ENCODE assay signal across 14 cellular contexts in the genomic region with DNA sequence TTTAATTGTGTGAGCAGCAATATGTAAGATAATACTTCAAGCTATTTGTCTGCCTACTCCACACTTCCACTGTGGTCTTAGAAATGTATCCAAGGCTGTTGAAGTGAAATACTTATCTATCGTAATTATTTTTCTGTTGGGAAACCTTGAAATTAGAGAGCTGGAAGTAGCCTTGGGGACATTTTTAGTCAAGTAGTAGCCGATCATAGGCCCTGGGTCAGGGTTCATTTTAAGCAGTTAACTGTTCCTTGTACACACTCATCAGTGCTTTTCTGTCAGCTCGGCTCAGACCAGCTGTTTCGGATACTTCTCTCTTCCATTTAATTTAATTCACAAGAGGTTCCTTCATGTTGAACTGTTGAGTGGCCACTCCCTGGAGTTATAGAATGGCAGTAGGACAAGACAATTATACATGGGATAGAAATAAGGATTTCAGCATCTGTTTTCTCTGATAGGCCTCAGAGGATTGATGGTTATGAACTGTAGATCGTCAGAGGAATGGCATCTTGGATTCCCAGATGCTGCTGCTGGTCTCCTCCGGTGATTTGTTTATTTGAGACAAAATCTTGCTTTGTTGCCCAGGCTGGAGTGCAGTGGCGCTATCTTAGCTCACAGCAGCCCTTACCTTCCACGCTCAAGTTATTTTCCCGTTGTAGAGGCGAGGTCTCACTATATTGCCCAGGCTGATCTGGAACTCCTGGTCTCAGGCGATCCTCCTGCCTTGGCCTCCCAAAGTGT. TPM values are rescaled to one million over a fixed set of nuclear protein-coding genes. Genes with fewer than 3 reads are reported as not detected.
DNase-seq lines count a peak whose midpoint lies in the region; ATAC-seq and TF ChIP-seq lines count a peak whose summit lies in the region.
"Had no signal": no experiment of that assay in that cellular context is flagged by ENCODE, and none has a peak within 500 bp of the region (broad histone marks: within the 10 kb centered on the region; RNA-seq: fewer than 3 reads in every experiment).

No MANE protein-coding gene starts in this region.

- H3K4me1 Mint-ChIP-seq in activated T-helper 2 cell treated with anti-CD3 and anti-CD28 coated beads, Interferon-gamma antibody, Interleukin-2, Interleukin-4, amounts not matched to agents 10 μg/mL and 5 μg/mL and 100 μg/mL, durations not matched to agents 14 hours and 24 hours and 36 hours (ENCODE audit: low read depth) = peaks cover 63% of the 10 kb centered on the region

- no peak overlapping the region for H3K27ac Mint-ChIP-seq in activated T-helper 2 cell treated with anti-CD3 and anti-CD28 coated beads, Interferon-gamma antibody, Interleukin-2, Interleukin-4, amounts not matched to agents 10 μg/mL and 5 μg/mL and 100 μg/mL, durations not matched to agents 14 hours and 24 hours and 36 hours
- H3K27ac Mint-ChIP-seq: activated CD4-positive, alpha-beta T cell treated with anti-CD3 and anti-CD28 coated beads, Interleukin-2, amount 10 ng/mL, durations not matched to agents 24 days and 14 days; T-cell had no signal

- H3K27me3 ChIP-seq in right lobe of liver = no peaks in the 10 kb centered on the region
- no peaks in the 10 kb centered on the region for H3K27me3 ChIP-seq in testis
- H3K27me3 ChIP-seq: body of pancreas, transverse colon had no signal

- DNase-seq in Right ventricle myocardium inferior (ENCODE audit: missing footprints) = no peak
- DNase-seq in cardiac septum (ENCODE audit: low spot score) = no peak
- DNase-seq in amniotic epithelial cell (ENCODE audit: low read depth) = peak; percentile 43
- no peak for DNase-seq in right lobe of liver
- no peak for DNase-seq in testis
- DNase-seq in HEK293T (ENCODE audit: extremely low spot score) = no peak
- DNase-seq in activated T-helper 2 cell treated with anti-CD3 and anti-CD28 coated beads, Interferon-gamma antibody, Interleukin-2, Interleukin-4, amounts not matched to agents 10 μg/mL and 5 μg/mL and 100 μg/mL, durations not matched to agents 14 hours and 24 hours and 36 hours (ENCODE audit: low spot score) = no peak
- DNase-seq: activated CD4-positive, alpha-beta T cell treated with anti-CD3 and anti-CD28 coated beads, Interleukin-2, amount 10 ng/mL, durations not matched to agents 24 days and 14 days; body of pancreas; glutamatergic neuron; T-cell; transverse colon had no signal

- no peak for TF ChIP-seq POLR2A in right lobe of liver (IDR thresholded peaks at IDR 0.05)
- TF ChIP-seq POLR2A in testis (IDR thresholded peaks at IDR 0.05) = no peak

- no peak overlapping the region for H3K4me3 Mint-ChIP-seq in activated T-helper 2 cell treated with anti-CD3 and anti-CD28 coated beads, Interferon-gamma antibody, Interleukin-2, Interleukin-4, amounts not matched to agents 10 μg/mL and 5 μg/mL and 100 μg/mL, durations not matched to agents 14 hours and 24 hours and 36 hours (ENCODE audit: low read depth)
- H3K4me3 Mint-ChIP-seq: activated CD4-positive, alpha-beta T cell treated with anti-CD3 and anti-CD28 coated beads, Interleukin-2, amount 10 ng/mL, durations not matched to agents 24 days and 14 days had no signal

- 43% methylated on average over 6 of the region's 11 CpGs for WGBS in right lobe of liver (ENCODE audit: insufficient coverage, low coverage, low lambda C conversion rate, missing lambda C conversion rate)
- 63 to 75% methylated on average over 11 of the region's 11 CpGs for WGBS in testis, 2 donors

- H3K36me3 ChIP-seq in right lobe of liver (no peaks in the 10 kb centered on the region), testis (ENCODE audit: low read depth, missing control alignments) (no peaks in the 10 kb centered on the region)
- H3K36me3 ChIP-seq: transverse colon had no signal

- no peak overlapping the region for H3K4me3 ChIP-seq in right lobe of liver
- no peak overlapping the region for H3K4me3 ChIP-seq in testis
- H3K4me3 ChIP-seq: body of pancreas, transverse colon had no signal

- H3K4me1 ChIP-seq in right lobe of liver (peaks cover 0 to 48% (median 18%) of the 10 kb centered on the region in 4 donors), testis (peaks cover 63% of the 10 kb centered on the region)

- intact Hi-C loops in Right ventricle myocardium inferior (cut with DNase I) (no loop called here), cardiac septum (cut with DNase I) (no loop called here), right lobe of liver (cut with DNase I) (no loop called here), testis (cut with DNase I; ENCODE audit: low total_unique reads) (no loop called here)
- intact Hi-C loops in activated T-helper 2 cell treated with anti-CD3 and anti-CD28 coated beads, Interferon-gamma antibody, Interleukin-2, Interleukin-4, amounts not matched to agents 10 μg/mL and 5 μg/mL and 100 μg/mL, durations not matched to agents 14 hours and 24 hours and 36 hours (cut with micrococcal nuclease) = no loop called here

- POLR2A ChIA-PET in HEK293T (lab: Yijun Ruan, JAX) = interaction anchor here (0.6 to 1.6 kb wide), 2 partner anchors 17 to 243 kb away, joined by 3 to 8 read pairs; a partner anchor contains a TSS

- no peaks in the 10 kb centered on the region for H3K27me3 Mint-ChIP-seq in activated T-helper 2 cell treated with anti-CD3 and anti-CD28 coated beads, Interferon-gamma antibody, Interleukin-2, Interleukin-4, amounts not matched to agents 10 μg/mL and 5 μg/mL and 100 μg/mL, durations not matched to agents 14 hours and 24 hours and 36 hours (ENCODE audit: low read depth)
- H3K27me3 Mint-ChIP-seq: activated CD4-positive, alpha-beta T cell treated with anti-CD3 and anti-CD28 coated beads, Interleukin-2, amount 10 ng/mL, durations not matched to agents 24 days and 14 days; T-cell had no signal

- CTCF ChIA-PET in HEK293T (lab: Yijun Ruan, JAX) = no interaction called here

- TF ChIP-seq CTCF in right lobe of liver (IDR thresholded peaks at IDR 0.05) (no peak), testis (IDR thresholded peaks at IDR 0.05) (no peak)

- H3K9me3 Mint-ChIP-seq in activated T-helper 2 cell treated with anti-CD3 and anti-CD28 coated beads, Interferon-gamma antibody, Interleukin-2, Interleukin-4, amounts not matched to agents 10 μg/mL and 5 μg/mL and 100 μg/mL, durations not matched to agents 14 hours and 24 hours and 36 hours = no peaks in the 10 kb centered on the region
- H3K9me3 Mint-ChIP-seq: activated CD4-positive, alpha-beta T cell treated with anti-CD3 and anti-CD28 coated beads, Interleukin-2, amount 10 ng/mL, durations not matched to agents 24 days and 14 days; T-cell had no signal

- H3K27ac ChIP-seq in right lobe of liver (no peak overlapping the region), testis (peak overlapping the region; percentile 10 to 73)
- H3K27ac ChIP-seq: body of pancreas, HL-60 had no signal

- H3K9me3 ChIP-seq in right lobe of liver = no peaks in the 10 kb centered on the region
- H3K9me3 ChIP-seq in testis = no peaks in the 10 kb centered on the region
- H3K9me3 ChIP-seq: body of pancreas, transverse colon had no signal

- peak; percentile 27 for ATAC-seq in Right ventricle myocardium inferior
- ATAC-seq in right lobe of liver = peak in 3 of 4 donors; percentile 24 to 51 (median 35)
- no peak for ATAC-seq in esophagus mucosa
- ATAC-seq: body of pancreas, T-cell had no signal

- peaks cover 3% of the 10 kb centered on the region for H3K36me3 Mint-ChIP-seq in activated T-helper 2 cell treated with anti-CD3 and anti-CD28 coated beads, Interferon-gamma antibody, Interleukin-2, Interleukin-4, amounts not matched to agents 10 μg/mL and 5 μg/mL and 100 μg/mL, durations not matched to agents 14 hours and 24 hours and 36 hours (ENCODE audit: low read depth)

TF ChIP-seq in HEK293T, 16 proteins besides CTCF, POLR2A, EP300 and RAD21:
- TF ChIP-seq FOXK2 (IDR thresholded peaks at IDR 0.05) (no peak), TARDBP (IDR thresholded peaks at IDR 0.05) (no peak), ZNF384 (IDR thresholded peaks at IDR 0.05) (no peak), LEF1 (IDR thresholded peaks at IDR 0.05; ENCODE audit: borderline replicate concordance) (no peak), BHLHE40 (IDR thresholded peaks at IDR 0.05; ENCODE audit: borderline replicate concordance) (no peak), FOXM1 (IDR thresholded peaks at IDR 0.05; ENCODE audit: borderline replicate concordance) (no peak), NFRKB (IDR thresholded peaks at IDR 0.05) (no peak), SUZ12 (IDR thresholded peaks at IDR 0.05) (no peak), HDGF (IDR thresholded peaks at IDR 0.05; ENCODE audit: borderline replicate concordance) (no peak), SP1 (IDR thresholded peaks at IDR 0.05) (no peak), ELF4 (IDR thresholded peaks at IDR 0.05) (no peak), L3MBTL2 (conservative IDR thresholded peaks at IDR 0.05) (no peak), ARNT (IDR thresholded peaks at IDR 0.05) (no peak), CTBP1 (IDR thresholded peaks at IDR 0.05; ENCODE audit: borderline replicate concordance) (no peak), FOXA1 (IDR thresholded peaks at IDR 0.05) (no peak)
- TF ChIP-seq, protein P1, sequence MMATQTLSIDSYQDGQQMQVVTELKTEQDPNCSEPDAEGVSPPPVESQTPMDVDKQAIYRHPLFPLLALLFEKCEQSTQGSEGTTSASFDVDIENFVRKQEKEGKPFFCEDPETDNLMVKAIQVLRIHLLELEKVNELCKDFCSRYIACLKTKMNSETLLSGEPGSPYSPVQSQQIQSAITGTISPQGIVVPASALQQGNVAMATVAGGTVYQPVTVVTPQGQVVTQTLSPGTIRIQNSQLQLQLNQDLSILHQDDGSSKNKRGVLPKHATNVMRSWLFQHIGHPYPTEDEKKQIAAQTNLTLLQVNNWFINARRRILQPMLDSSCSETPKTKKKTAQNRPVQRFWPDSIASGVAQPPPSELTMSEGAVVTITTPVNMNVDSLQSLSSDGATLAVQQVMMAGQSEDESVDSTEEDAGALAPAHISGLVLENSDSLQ (IDR thresholded peaks at IDR 0.05) = no peak

RNA-seq across cellular contexts. Expression of a gene that starts 17.2 kb away (rescaled TPM):
- 13.7 TPM for total RNA-seq in Right ventricle myocardium inferior
- 16.2 TPM for total RNA-seq in cardiac septum
- total RNA-seq in right lobe of liver = 10 to 100 TPM; 21.9 to 33.8 (median 24.8) TPM
- total RNA-seq in testis = 10 to 100 TPM; 38.5 to 43.1 TPM
- 23.2 TPM for polyA plus RNA-seq in testis (ENCODE audit: insufficient read depth, low read depth, low replicate concordance)
- 41.2 and 47.6 TPM in 2 replicates for total RNA-seq in activated T-helper 2 cell treated with anti-CD3 and anti-CD28 coated beads, Interferon-gamma antibody, Interleukin-2, Interleukin-4, amounts not matched to agents 10 μg/mL and 5 μg/mL and 100 μg/mL, durations not matched to agents 14 hours and 24 hours and 36 hours
- 37.0 TPM for total RNA-seq in esophagus mucosa

Comparison
In these comparisons a context has a peak if more than half of its experiments do, and no peak if none do; other contexts are left out.
1. H3K27ac ChIP-seq: peak in testis (2 of 2); none in right lobe of liver (0 of 3).